Comparison of ENCODE assay signal across 11 cellular contexts in the genomic region with DNA sequence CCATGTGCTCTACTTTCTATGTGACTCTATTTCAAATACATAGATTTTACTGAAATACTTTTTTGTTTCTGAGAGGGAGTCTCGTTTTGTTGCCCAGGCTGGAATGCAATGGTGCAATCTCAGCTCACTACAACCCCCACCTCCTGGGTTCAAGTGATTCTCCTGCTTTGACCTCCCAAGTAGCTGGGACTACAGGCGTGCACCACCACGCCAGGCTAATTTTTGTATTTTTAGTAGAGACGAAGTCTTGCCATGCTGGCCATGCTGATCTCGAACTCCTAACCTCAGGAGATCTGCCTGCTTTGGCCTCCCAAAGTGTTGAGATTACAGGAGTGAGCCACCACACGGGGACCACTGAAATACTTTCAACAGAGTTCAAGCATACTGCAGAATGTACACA. TPM values are rescaled to one million over a fixed set of nuclear protein-coding genes. Genes with fewer than 3 reads are reported as not detected.
DNase-seq lines count a peak whose midpoint lies in the region; ATAC-seq and TF ChIP-seq lines count a peak whose summit lies in the region.
"Had no signal": no experiment of that assay in that cellular context is flagged by ENCODE, and none has a peak within 500 bp of the region (broad histone marks: within the 10 kb centered on the region; RNA-seq: fewer than 3 reads in every experiment).

No MANE protein-coding gene starts in this region.

- peaks cover 4% of the 10 kb centered on the region for H3K27me3 Mint-ChIP-seq in activated naive CD4-positive, alpha-beta T cell treated with anti-CD3 and anti-CD28 coated beads, Interleukin-2, amount 10 ng/mL, durations not matched to agents 7 days and 5 days
- H3K27me3 Mint-ChIP-seq in stimulated activated memory B cell treated with anti-CD40 and anti-IgM and Interleukin-4, amounts not matched to agents 10 μg/mL and 1 μg/mL and 100 μg/mL, for 72 hours = no peaks in the 10 kb centered on the region

- intact Hi-C loops in right cardiac atrium (cut with DNase I) = no loop called here

- peak overlapping the region; percentile 96 for H3K27ac Mint-ChIP-seq in activated naive CD4-positive, alpha-beta T cell treated with anti-CD3 and anti-CD28 coated beads, Interleukin-2, amount 10 ng/mL, durations not matched to agents 7 days and 5 days
- peak overlapping the region; percentile 71 for H3K27ac Mint-ChIP-seq in stimulated activated memory B cell treated with anti-CD40 and anti-IgM and Interleukin-4, amounts not matched to agents 10 μg/mL and 1 μg/mL and 100 μg/mL, for 72 hours

- TF ChIP-seq CTCF in VCaP (conservative IDR thresholded peaks at IDR 0.05) = no peak

- peaks cover 54% of the 10 kb centered on the region for H3K36me3 Mint-ChIP-seq in activated naive CD4-positive, alpha-beta T cell treated with anti-CD3 and anti-CD28 coated beads, Interleukin-2, amount 10 ng/mL, durations not matched to agents 7 days and 5 days
- H3K36me3 Mint-ChIP-seq in stimulated activated memory B cell treated with anti-CD40 and anti-IgM and Interleukin-4, amounts not matched to agents 10 μg/mL and 1 μg/mL and 100 μg/mL, for 72 hours = peaks cover 29% of the 10 kb centered on the region

- WGBS in right cardiac atrium = 82% methylated on average over 6 of the region's 6 CpGs

- peak overlapping the region; percentile 73 for H3K4me3 Mint-ChIP-seq in activated naive CD4-positive, alpha-beta T cell treated with anti-CD3 and anti-CD28 coated beads, Interleukin-2, amount 10 ng/mL, durations not matched to agents 7 days and 5 days
- peak overlapping the region; percentile 63 for H3K4me3 Mint-ChIP-seq in stimulated activated memory B cell treated with anti-CD40 and anti-IgM and Interleukin-4, amounts not matched to agents 10 μg/mL and 1 μg/mL and 100 μg/mL, for 72 hours

- peak overlapping the region; percentile 8; the same call in 1 of the 2 replicates for H3K27ac ChIP-seq in VCaP
- peak overlapping the region; percentile 39 for H3K27ac ChIP-seq in right cardiac atrium (ENCODE audit: low read length)
- no peak overlapping the region for H3K27ac ChIP-seq in effector memory CD4-positive, alpha-beta T cell (ENCODE audit: insufficient read depth, low read length, poor library complexity, severe bottlenecking)

- CTCF ChIA-PET in activated naive CD4-positive, alpha-beta T cell treated with anti-CD3 and anti-CD28 coated beads, Interleukin-2, amount 10 ng/mL, durations not matched to agents 7 days and 5 days (lab: Charles Lee) = interaction anchor here (1.6 kb wide), 1 partner anchor 10 kb away, joined by 3 read pairs; the partner anchor contains the start of gene WDR37

- H3K9me3 Mint-ChIP-seq in activated naive CD4-positive, alpha-beta T cell treated with anti-CD3 and anti-CD28 coated beads, Interleukin-2, amount 10 ng/mL, durations not matched to agents 7 days and 5 days = no peaks in the 10 kb centered on the region
- no peaks in the 10 kb centered on the region for H3K9me3 Mint-ChIP-seq in stimulated activated memory B cell treated with anti-CD40 and anti-IgM and Interleukin-4, amounts not matched to agents 10 μg/mL and 1 μg/mL and 100 μg/mL, for 72 hours

- peaks cover 7% of the 10 kb centered on the region for H3K4me1 ChIP-seq in right cardiac atrium (ENCODE audit: control insufficient read depth, insufficient read depth, low read length)
- peaks cover 33% of the 10 kb centered on the region for H3K4me1 ChIP-seq in effector memory CD4-positive, alpha-beta T cell (ENCODE audit: control insufficient read depth, insufficient read depth, low read length, poor library complexity, severe bottlenecking)

- H3K9me3 ChIP-seq in right cardiac atrium (ENCODE audit: control insufficient read depth, low read length) = no peaks in the 10 kb centered on the region
- no peaks in the 10 kb centered on the region for H3K9me3 ChIP-seq in effector memory CD4-positive, alpha-beta T cell (ENCODE audit: control insufficient read depth, low read length)
- H3K9me3 ChIP-seq: esophagus muscularis mucosa had no signal

- no peak for DNase-seq in activated naive CD4-positive, alpha-beta T cell treated with anti-CD3 and anti-CD28 coated beads, Interleukin-2, amount 10 ng/mL, durations not matched to agents 7 days and 5 days
- DNase-seq in activated naive CD4-positive, alpha-beta T cell treated with Interleukin-2 at 50 U/mL for 16 hours = no peak
- DNase-seq in right cardiac atrium (no peak), left lobe of liver (ENCODE audit: low spot score) (no peak)
- no peak for DNase-seq in effector memory CD4-positive, alpha-beta T cell
- DNase-seq: anterior cingulate cortex, NCI-H510A had no signal

- no peak overlapping the region for H3K4me3 ChIP-seq in right cardiac atrium (ENCODE audit: low read length)
- no peak overlapping the region for H3K4me3 ChIP-seq in effector memory CD4-positive, alpha-beta T cell (ENCODE audit: insufficient read depth, low read depth, low read length, poor library complexity, severe bottlenecking)
- H3K4me3 ChIP-seq: esophagus muscularis mucosa had no signal

- ATAC-seq in right cardiac atrium (no peak), left lobe of liver (no peak), HG02571 (IDR thresholded peaks at IDR 0.05; ENCODE audit: unreplicated experiment) (no peak)
- ATAC-seq in stimulated activated memory B cell treated with anti-CD40 and anti-IgM and Interleukin-4, amounts not matched to agents 10 μg/mL and 1 μg/mL and 100 μg/mL, for 72 hours = no peak

- H3K4me1 Mint-ChIP-seq in activated naive CD4-positive, alpha-beta T cell treated with anti-CD3 and anti-CD28 coated beads, Interleukin-2, amount 10 ng/mL, durations not matched to agents 7 days and 5 days = peaks cover 53% of the 10 kb centered on the region
- H3K4me1 Mint-ChIP-seq in stimulated activated memory B cell treated with anti-CD40 and anti-IgM and Interleukin-4, amounts not matched to agents 10 μg/mL and 1 μg/mL and 100 μg/mL, for 72 hours = peaks cover 41% of the 10 kb centered on the region

- H3K27me3 ChIP-seq in right cardiac atrium (ENCODE audit: control insufficient read depth, insufficient read depth) = no peaks in the 10 kb centered on the region
- H3K27me3 ChIP-seq in effector memory CD4-positive, alpha-beta T cell (replicated peaks; ENCODE audit: control insufficient read depth, insufficient read depth, low read length, poor library complexity, severe bottlenecking) = no peaks in the 10 kb centered on the region
- H3K27me3 ChIP-seq: esophagus muscularis mucosa had no signal

- peaks cover 10% of the 10 kb centered on the region for H3K36me3 ChIP-seq in effector memory CD4-positive, alpha-beta T cell (ENCODE audit: control insufficient read depth, insufficient read depth, low read length)

RNA-seq across cellular contexts. Expression of gene IDI1, which starts 3.5 kb away (rescaled TPM):
- total RNA-seq in right cardiac atrium (10 to 100 TPM; 14.6 to 30.3 (median 20.0) TPM), left lobe of liver (22.7 TPM)
- 26.7 TPM for polyA plus RNA-seq in right cardiac atrium

RNA-seq across cellular contexts. Expression of gene WDR37, which starts 10.8 kb away (rescaled TPM):
- total RNA-seq in right cardiac atrium (10 to 100 TPM; 29.0 to 35.6 (median 32.5) TPM), left lobe of liver (8.5 TPM)
- polyA plus RNA-seq in right cardiac atrium = 9.7 TPM

RNA-seq across cellular contexts. Expression of gene IDI2, which starts 19.8 kb away (rescaled TPM):
- total RNA-seq in right cardiac atrium (under 1 TPM in 2 of 4 donors, not detected in 2; 0.23 to 0.29 TPM), left lobe of liver (not detected)
- 0.23 TPM for polyA plus RNA-seq in right cardiac atrium
- total RNA-seq: esophagus muscularis mucosa had no signal

RNA-seq across cellular contexts. Expression of gene GTPBP4, which starts 57.2 kb away (rescaled TPM):
- 10 to 100 TPM; 22.9 to 29.8 (median 27.5) TPM for total RNA-seq in right cardiac atrium
- polyA plus RNA-seq in right cardiac atrium = 16.8 TPM
- 9.3 TPM for total RNA-seq in left lobe of liver
